In genomic region chr4:77525538-77525937, GRCh38 we compare ENCODE assay signal across 21 cellular contexts.
DNase-seq lines count a peak whose midpoint lies in the region; ATAC-seq and TF ChIP-seq lines count a peak whose summit lies in the region.
"Had no signal": no experiment of that assay in that cellular context is flagged by ENCODE, and none has a peak within 500 bp of the region (broad histone marks: within the 10 kb centered on the region; RNA-seq: fewer than 3 reads in every experiment).

No MANE protein-coding gene starts in this region.

- intact Hi-C loops in mucosa of descending colon (cut with DNase I, micrococcal nuclease) = no loop called here

- TF ChIP-seq CTCF in epithelial cell of esophagus (IDR thresholded peaks at IDR 0.05; ENCODE audit: insufficient read depth, low read depth, low read length, missing control alignments) (no peak), mucosa of descending colon (IDR thresholded peaks at IDR 0.05) (no peak)

- no peaks in the 10 kb centered on the region for H3K4me1 ChIP-seq in mucosa of descending colon (ENCODE audit: low read depth)
- H3K4me1 ChIP-seq: A549; BE2C; BLaER1 treated with 17β-estradiol and CSF1 and Interleukin-3, amounts not matched to agents 10 nM and 100 nM had no signal

- no peak for ATAC-seq in mucosa of descending colon
- ATAC-seq: A549, GM12878 had no signal

- H3K4me3 ChIP-seq in epithelial cell of esophagus (ENCODE audit: low read length) (no peak overlapping the region), mucosa of descending colon (no peak overlapping the region)
- H3K4me3 ChIP-seq: A549; BLaER1 treated with 17β-estradiol and CSF1 and Interleukin-3, amounts not matched to agents 10 nM and 100 nM; GM12878; GM23248 had no signal

- DNase-seq in DMS53 (lab: John Stamatoyannopoulos, UW) = peak; percentile 75
- DNase-seq in NCI-H774 (lab: John Stamatoyannopoulos, UW) = peak; percentile 0
- peak; percentile 15 for DNase-seq in epithelial cell of esophagus (ENCODE audit: low read depth)
- no peak for DNase-seq in activated effector memory CD4-positive, alpha-beta T cell treated with Interleukin-2 at 50 U/mL for 16 hours
- DNase-seq in D341Med (ENCODE audit: low spot score) = no peak
- no peak for DNase-seq in mucosa of descending colon
- DNase-seq: 8988T; ACHN; AML-193; BE2C; CD4-positive, alpha-beta T cell; CD8-positive, alpha-beta memory T cell; DMS79; EL; GDM1; GM23248; H7; HCEC 1CT had no signal

- H3K36me3 ChIP-seq in mucosa of descending colon (ENCODE audit: low read depth) = no peaks in the 10 kb centered on the region
- H3K36me3 ChIP-seq: BE2C; BLaER1 treated with 17β-estradiol and CSF1 and Interleukin-3, amounts not matched to agents 10 nM and 100 nM had no signal

- H3K9me3 ChIP-seq in mucosa of descending colon = no peaks in the 10 kb centered on the region
- H3K9me3 ChIP-seq: A549, BE2C had no signal

Comparison
In these comparisons a context has a peak if more than half of its experiments do, and no peak if none do; other contexts are left out.
1. DNase-seq: peak in DMS53 (single experiment), NCI-H774 (single experiment) and epithelial cell of esophagus (single experiment); none in activated effector memory CD4-positive, alpha-beta T cell treated with Interleukin-2 at 50 U/mL for 16 hours (single experiment), D341Med (single experiment) and mucosa of descending colon (0 of 3).